ENCODE assay signal across 1 cellular context in genomic region chrX:154717824-154718223, GRCh38.
TF ChIP-seq lines count a peak whose summit lies in the region.

No MANE protein-coding gene starts in this region.

TF ChIP-seq in K562, 482 proteins besides CTCF, POLR2A, EP300 and RAD21 (continued from another document):
- TF ChIP-seq ARID4B (CRISPR knock-in tag; IDR thresholded peaks at IDR 0.05) (no peak), ZBTB12 (CRISPR knock-in tag; IDR thresholded peaks at IDR 0.05) (no peak), GTF2E2 (tag; IDR thresholded peaks at IDR 0.05) (no peak), E2F8 (IDR thresholded peaks at IDR 0.05; ENCODE audit: low read depth, partially characterized antibody) (peak; percentile 62), ZNF318 (IDR thresholded peaks at IDR 0.05; ENCODE audit: borderline replicate concordance in 1 of 2, low read depth in 1 of 2) (peak in 1 of 2 experiments; percentile 69; a peak in 1 of 4 replicates), CREB1 (IDR thresholded peaks at IDR 0.05) (no peak), CREB1 (CRISPR knock-in tag; IDR thresholded peaks at IDR 0.05) (no peak), BCLAF1 (IDR thresholded peaks at IDR 0.05; ENCODE audit: borderline replicate concordance in 1 of 2, control insufficient read depth in 1 of 2, low read depth in 2 of 2, low read length in 1 of 2) (no peak), CAMTA2 (CRISPR knock-in tag; conservative IDR thresholded peaks at IDR 0.05) (no peak), KDM4B (IDR thresholded peaks at IDR 0.05; ENCODE audit: borderline replicate concordance in 2 of 2, low read depth in 1 of 2) (no peak), NFYB (IDR thresholded peaks at IDR 0.05; ENCODE audit: extremely low read depth, insufficient read length) (no peak)
